Comparison of ENCODE assay signal across 40 cellular contexts in the genomic region with DNA sequence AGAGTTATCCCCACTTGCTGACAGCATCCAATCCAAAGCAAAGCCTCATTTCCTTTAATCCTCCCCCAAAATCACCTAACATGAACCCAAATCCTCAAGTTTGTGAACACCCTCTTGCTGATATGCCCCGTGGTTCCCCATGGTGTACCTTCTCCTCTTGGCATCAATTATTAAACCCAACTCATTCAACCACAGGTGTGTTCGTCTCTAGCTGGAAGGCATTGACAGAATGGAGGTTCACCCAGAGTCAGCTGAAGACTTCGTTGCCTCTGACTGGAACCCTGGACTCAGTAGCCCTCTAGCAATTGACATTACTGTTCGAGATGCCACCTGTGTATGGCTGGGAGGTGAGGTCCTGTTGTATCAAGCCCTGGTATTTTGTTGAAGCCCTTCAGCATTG. TPM values are rescaled to one million over a fixed set of nuclear protein-coding genes. Genes with fewer than 3 reads are reported as not detected.
DNase-seq lines count a peak whose midpoint lies in the region; ATAC-seq, FAIRE-seq and TF ChIP-seq lines count a peak whose summit lies in the region.
"Had no signal": no experiment of that assay in that cellular context is flagged by ENCODE, and none has a peak within 500 bp of the region (broad histone marks: within the 10 kb centered on the region; RNA-seq: fewer than 3 reads in every experiment).

No MANE protein-coding gene starts in this region.

- H3K4me2 ChIP-seq in PC-9 (no peak overlapping the region), K562 (ENCODE audit: insufficient read depth, low read length) (no peak overlapping the region)
- H3K4me2 ChIP-seq: A549; BLaER1; BLaER1 treated with 17β-estradiol and CSF1 and Interleukin-3, amounts not matched to agents 10 nM and 100 nM had no signal

- BruUV-seq in PC-9 (replicated peaks; lab: Mats Ljungman, UMichigan) (no TSS peak), K562 (replicated peaks; lab: Mats Ljungman, UMichigan) (no TSS peak)

- no peak for TF ChIP-seq CTCF in PC-9 (conservative IDR thresholded peaks at IDR 0.05)
- TF ChIP-seq CTCF in K562 (IDR thresholded peaks at IDR 0.05 in 2 of 3, conservative IDR thresholded peaks at IDR 0.05 in 1 of 3; ENCODE audit: insufficient read depth in 2 of 3, low read depth in 1 of 3, low read length in 3 of 3) = no peak

- in situ Hi-C loops in K562 (cut with MboI) = no loop called here

- TF ChIP-seq RAD21 in K562 (CRISPR knock-in tag; conservative IDR thresholded peaks at IDR 0.05 in 1 of 2, IDR thresholded peaks at IDR 0.05 in 1 of 2) = no peak

- no peaks in the 10 kb centered on the region for H3F3A ChIP-seq in PC-9 (ENCODE audit: insufficient read depth, low read depth)

- CTCF ChIA-PET in CD8-positive, alpha-beta memory T cell (lab: Charles Lee) = no interaction called here
- CTCF ChIA-PET in PC-9 (lab: Charles Lee) (no interaction called here), K562 (lab: Yijun Ruan, JAX; ENCODE audit: low intra/inter-chr PET ratio) (no interaction called here)

- H3K27ac Mint-ChIP-seq in CD8-positive, alpha-beta memory T cell = no peak overlapping the region
- H3K27ac Mint-ChIP-seq: B cell; CD4-positive, alpha-beta memory T cell; CD4-positive, alpha-beta T cell; CD4-positive, CD25-positive, alpha-beta regulatory T cell; CD8-positive, alpha-beta T cell had no signal

- H3K9me3 Mint-ChIP-seq in CD8-positive, alpha-beta memory T cell = no peaks in the 10 kb centered on the region
- H3K9me3 Mint-ChIP-seq: CD4-positive, alpha-beta memory T cell; CD4-positive, alpha-beta T cell; CD8-positive, alpha-beta T cell had no signal

- H2AFZ ChIP-seq in PC-9 = 0 out of 2 replicates have a peak overlapping the region, but pooled peaks have one; percentile 23
- peak overlapping the region; percentile 74 for H2AFZ ChIP-seq in K562 (ENCODE audit: low read depth, low read length)

- peak overlapping the region; percentile 46 for H3K27ac ChIP-seq in CD8-positive, alpha-beta memory T cell (ENCODE audit: low read depth, low read length)
- H3K27ac ChIP-seq in PC-9 = no peak overlapping the region
- peak overlapping the region; percentile 79 for H3K27ac ChIP-seq in K562 (ENCODE audit: extremely low read depth, low read depth, low read length)
- H3K27ac ChIP-seq: 22Rv1; A549; BLaER1; BLaER1 treated with 17β-estradiol and CSF1 and Interleukin-3, amounts not matched to agents 10 nM and 100 nM; C4-2B had no signal

- no peaks in the 10 kb centered on the region for H3K27me3 ChIP-seq in CD8-positive, alpha-beta memory T cell (ENCODE audit: insufficient read depth, low read length, poor library complexity, severe bottlenecking)
- H3K27me3 ChIP-seq in PC-9 (ENCODE audit: insufficient read depth, low read depth) (no peaks in the 10 kb centered on the region), K562 (ENCODE audit: control insufficient read depth in 2 of 2, insufficient read depth in 2 of 2, low read length in 2 of 2) (no peaks in the 10 kb centered on the region)
- H3K27me3 ChIP-seq: BE2C; BLaER1; BLaER1 treated with 17β-estradiol and CSF1 and Interleukin-3, amounts not matched to agents 10 nM and 100 nM had no signal

- peak overlapping the region in 1 of 2 experiments; percentile 53; a peak in 1 of 4 replicates for H3K9ac ChIP-seq in K562 (ENCODE audit: insufficient read depth in 1 of 2, low read depth in 2 of 2, low read length in 2 of 2)
- H3K9ac ChIP-seq: BLaER1; BLaER1 treated with 17β-estradiol and CSF1 and Interleukin-3, amounts not matched to agents 10 nM and 100 nM had no signal

- no peak for TF ChIP-seq EP300 in K562 (IDR thresholded peaks at IDR 0.05; ENCODE audit: low read length)

- no peak for FAIRE-seq in K562 (lab: Jason Lieb, UNC)
- FAIRE-seq: A204.1, A549, D721Med had no signal

- no peaks in the 10 kb centered on the region for H3K36me3 ChIP-seq in CD8-positive, alpha-beta memory T cell (ENCODE audit: insufficient read depth, low read length)
- no peaks in the 10 kb centered on the region for H3K36me3 ChIP-seq in PC-9 (ENCODE audit: low read depth)
- H3K36me3 ChIP-seq in K562 (ENCODE audit: control insufficient read depth, insufficient read depth, low read length) = 0 out of 3 replicates have a peak, but pooled peaks cover under 1% of the 10 kb centered on the region
- H3K36me3 ChIP-seq: BE2C; BLaER1; BLaER1 treated with 17β-estradiol and CSF1 and Interleukin-3, amounts not matched to agents 10 nM and 100 nM had no signal

- H3K27me3 Mint-ChIP-seq in CD8-positive, alpha-beta memory T cell = peaks cover 4 to 21% of the 10 kb centered on the region in 2 donors
- H3K27me3 Mint-ChIP-seq: CD4-positive, CD25-positive, alpha-beta regulatory T cell had no signal

- ATAC-seq in K562 (no peak), GM18873 (IDR thresholded peaks at IDR 0.05; ENCODE audit: low FRiP score, unreplicated experiment) (no peak)
- ATAC-seq: A549; CD8-positive, alpha-beta T cell had no signal

- no peak overlapping the region for H3K4me3 Mint-ChIP-seq in CD8-positive, alpha-beta memory T cell
- H3K4me3 Mint-ChIP-seq: B cell; CD14-positive monocyte; CD4-positive, alpha-beta memory T cell; CD4-positive, alpha-beta T cell; CD4-positive, CD25-positive, alpha-beta regulatory T cell; CD8-positive, alpha-beta T cell had no signal

- no peaks in the 10 kb centered on the region for H3K4me1 ChIP-seq in CD8-positive, alpha-beta memory T cell (ENCODE audit: insufficient read depth, low read length)
- H3K4me1 ChIP-seq in PC-9 (replicated peaks; ENCODE audit: insufficient read depth) = no peaks in the 10 kb centered on the region
- peaks cover 51 to 81% of the 10 kb centered on the region in 2 experiments for H3K4me1 ChIP-seq in K562 (replicated peaks in 1 of 2; ENCODE audit: control insufficient read depth in 2 of 2, insufficient read depth in 2 of 2, low read length in 2 of 2)
- H3K4me1 ChIP-seq: A549, BE2C, Caco-2 had no signal

- DNase-seq in CD8-positive, alpha-beta memory T cell = no peak
- DNase-seq in PC-9 (no peak), K562 (ENCODE audit: extremely low read depth in 1 of 4, low spot score in 3 of 4) (no peak), Ammon's horn (ENCODE audit: low spot score) (no peak), NCI-H1105 (lab: John Stamatoyannopoulos, UW) (no peak)
- DNase-seq: 8988T; ACHN; AML-193; BE2C; C1 segment of cervical spinal cord; Caco-2; Calu3; CD4-positive, alpha-beta memory T cell; CD4-positive, alpha-beta T cell; CD4-positive, CD25-positive, alpha-beta regulatory T cell; CD8-positive, alpha-beta T cell; COR-L47; DMS 273 treated with DMSO at 0.1 percent for 48 hours; DMS153; DMS53; DMS79; DMS79 treated with DMSO at 0.1 percent for 48 hours; DND-41; EL had no signal

- H3K79me2 ChIP-seq in PC-9 (ENCODE audit: low read depth) (no peaks in the 10 kb centered on the region), K562 (ENCODE audit: control insufficient read depth, insufficient read depth, low read length) (no peaks in the 10 kb centered on the region)

- POLR2A ChIA-PET in CD8-positive, alpha-beta memory T cell (lab: Charles Lee) = no interaction called here
- POLR2A ChIA-PET in PC-9 (lab: Charles Lee; ENCODE audit: unreplicated experiment) (no interaction called here), K562 (lab: Yijun Ruan, JAX) (interaction anchor here (0.9 kb wide), 1 partner anchor 12 kb away, joined by 3 read pairs; no protein-coding TSS in a partner anchor)

- H3K4me3 ChIP-seq in CD8-positive, alpha-beta memory T cell (ENCODE audit: low read length) = no peak overlapping the region
- H3K4me3 ChIP-seq in PC-9 (no peak overlapping the region), K562 (no peak overlapping the region)
- H3K4me3 ChIP-seq: A549; BLaER1; BLaER1 treated with 17β-estradiol and CSF1 and Interleukin-3, amounts not matched to agents 10 nM and 100 nM had no signal

- H3K9me1 ChIP-seq in K562 (ENCODE audit: control insufficient read depth, insufficient read depth, low read length) = no peaks in the 10 kb centered on the region

- no peaks in the 10 kb centered on the region for H3K9me2 ChIP-seq in PC-9 (ENCODE audit: insufficient read depth)

- H4K20me1 ChIP-seq in PC-9 (ENCODE audit: insufficient read depth) (no peaks in the 10 kb centered on the region), K562 (replicated peaks; ENCODE audit: control insufficient read depth, insufficient read depth, low read length) (no peaks in the 10 kb centered on the region)
- H4K20me1 ChIP-seq: BLaER1; BLaER1 treated with 17β-estradiol and CSF1 and Interleukin-3, amounts not matched to agents 10 nM and 100 nM had no signal

- H3K36me3 Mint-ChIP-seq in CD8-positive, alpha-beta memory T cell = no peaks in the 10 kb centered on the region
- H3K36me3 Mint-ChIP-seq: CD14-positive monocyte; CD4-positive, alpha-beta memory T cell; CD4-positive, CD25-positive, alpha-beta regulatory T cell; CD8-positive, alpha-beta T cell had no signal

- no peaks in the 10 kb centered on the region for H3K4me1 Mint-ChIP-seq in CD8-positive, alpha-beta memory T cell
- H3K4me1 Mint-ChIP-seq: CD4-positive, alpha-beta memory T cell; CD4-positive, CD25-positive, alpha-beta regulatory T cell had no signal

- intact Hi-C loops in PC-9 (cut with micrococcal nuclease; ENCODE audit: unreplicated experiment) = no loop called here
- intact Hi-C loops in K562 (cut with micrococcal nuclease) = no loop called here

- WGBS in K562 (ENCODE audit: insufficient coverage, low coverage, missing lambda C conversion rate) = 75% methylated on average over 4 of the region's 4 CpGs

- TF ChIP-seq POLR2A in K562 (conservative IDR thresholded peaks at IDR 0.05) = no peak

- H3K9me3 ChIP-seq in CD8-positive, alpha-beta memory T cell (ENCODE audit: low read length) = no peaks in the 10 kb centered on the region
- no peaks in the 10 kb centered on the region for H3K9me3 ChIP-seq in PC-9 (ENCODE audit: insufficient read depth, low read depth)
- 0 out of 2 replicates have a peak, but pooled peaks cover 3% of the 10 kb centered on the region for H3K9me3 ChIP-seq in K562 (replicated peaks; ENCODE audit: control insufficient read depth, insufficient read depth, low read depth, low read length)
- H3K9me3 ChIP-seq: A549; BE2C; BLaER1; BLaER1 treated with 17β-estradiol and CSF1 and Interleukin-3, amounts not matched to agents 10 nM and 100 nM; Caco-2 had no signal

RNA-seq across cellular contexts. Expression of gene SLC30A10, which starts 22.8 kb away (rescaled TPM):
- total RNA-seq in CD8-positive, alpha-beta memory T cell = not detected
- polyA plus RNA-seq in CD8-positive, alpha-beta memory T cell = not detected
- not detected in 2 replicates for total RNA-seq in PC-9 (2021)
- total RNA-seq in K562 (2011; cell fraction: chromatin; rRNA removed; ENCODE audit: low replicate concordance) = 24.4 and 39.4 TPM in 2 replicates
- 18.3 and 27.1 TPM in 2 replicates for total RNA-seq in K562 (2011; cell fraction: nucleolus; rRNA removed)
- 29.8 and 32.1 TPM in 2 replicates for total RNA-seq in K562 (2011; cell fraction: nucleoplasm; rRNA removed)
- 5.9 and 7.4 TPM in 2 replicates for total RNA-seq in K562 (2014; rRNA removed)
- 7.1 and 8.1 TPM in 2 replicates for total RNA-seq in K562 (2014; rRNA removed; fragmentation: Illumina TruSeq; extraction: Trizol)
- 3.5 and 3.9 TPM in 2 replicates for total RNA-seq in K562 (2015; rRNA removed; fragmentation: Illumina TruSeq; extraction: Trizol)
- total RNA-seq in K562 (2021) = 8.8 and 9.4 TPM in 2 replicates
- polyA plus RNA-seq in K562 (2011; rRNA removed) = 8.9 and 11.3 TPM in 2 replicates
- polyA plus RNA-seq in K562 (2011; cell fraction: cytosol; rRNA removed) = 4.9 and 8.9 TPM in 2 replicates
- polyA plus RNA-seq in K562 (2011; cell fraction: nucleus; rRNA removed) = 18.4 and 35.5 TPM in 2 replicates
- polyA plus RNA-seq in K562 (2012) = 3.2 and 5.9 TPM in 2 replicates
- polyA plus RNA-seq in K562 (2014; fragmentation: Illumina TruSeq; extraction: Trizol) = 8.0 and 8.4 TPM in 2 replicates
- 1 to 10 TPM; 2.6 to 3.8 TPM for polyA plus RNA-seq in K562 (2014; fragmentation: Nextera tagmentation; extraction: Ambion mirVana)
- polyA plus RNA-seq in K562 (2014; rRNA removed) = 9.5 and 10.5 TPM in 2 replicates
- polyA minus RNA-seq in K562 (2011; rRNA and poly(A)+ RNA removed) = 6.9 and 7.9 TPM in 2 replicates
- polyA minus RNA-seq in K562 (2011; cell fraction: cytosol; rRNA and poly(A)+ RNA removed) = 3.4 and 5.9 TPM in 2 replicates
- polyA minus RNA-seq in K562 (2011; cell fraction: nucleus; rRNA and poly(A)+ RNA removed) = 6.9 and 9.4 TPM in 2 replicates
- total RNA-seq: A172; A673; B cell; Calu3; CD4-positive, alpha-beta memory T cell; CD4-positive, alpha-beta T cell; CD4-positive, CD25-positive, alpha-beta regulatory T cell; CD8-positive, alpha-beta T cell; Daoy; G401 had no signal
- polyA plus RNA-seq: AG04450; BJ; CD14-positive monocyte; CD4-positive, alpha-beta memory T cell; CD4-positive, CD25-positive, alpha-beta regulatory T cell had no signal
